16 cellular contexts compared by ENCODE assay signal in the genomic region with DNA sequence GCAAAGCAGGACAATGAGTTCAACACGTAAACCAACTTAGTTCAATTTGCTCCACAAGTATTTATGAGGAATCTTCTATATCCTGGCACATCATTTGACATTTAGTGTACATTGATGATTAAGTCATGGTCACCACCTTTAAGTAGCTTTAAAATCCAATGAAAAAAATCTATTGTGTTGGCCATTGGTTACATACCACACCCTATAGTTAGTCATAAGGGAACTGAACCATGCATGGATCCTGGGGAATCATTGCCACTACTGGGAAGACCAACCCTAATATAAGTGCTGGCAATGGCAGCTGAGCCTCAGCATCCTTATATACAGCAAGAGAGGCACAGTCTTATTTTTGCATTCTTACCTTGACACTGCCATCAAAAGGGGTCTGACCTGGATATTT.
DNase-seq lines count a peak whose midpoint lies in the region; ATAC-seq, FAIRE-seq and TF ChIP-seq lines count a peak whose summit lies in the region.
"Had no signal": no experiment of that assay in that cellular context is flagged by ENCODE, and none has a peak within 500 bp of the region (broad histone marks: within the 10 kb centered on the region; RNA-seq: fewer than 3 reads in every experiment).

No MANE protein-coding gene starts in this region.

- H3K36me3 ChIP-seq in bronchial epithelial cell (ENCODE audit: control insufficient read depth, insufficient read depth, low read length) (no peaks in the 10 kb centered on the region), mucosa of descending colon (ENCODE audit: low read depth) (no peaks in the 10 kb centered on the region)
- H3K36me3 ChIP-seq: BLaER1 had no signal

- H3K4me3 ChIP-seq in bronchial epithelial cell (ENCODE audit: low read depth, low read length) (no peak overlapping the region), mucosa of descending colon (no peak overlapping the region)
- H3K4me3 ChIP-seq: BLaER1, GM12878 had no signal

- ATAC-seq in mucosa of descending colon, result peak; percentile 28
- ATAC-seq: GM12878, HepG2 had no signal

- TF ChIP-seq CTCF in D721Med (IDR thresholded peaks at IDR 0.05; ENCODE audit: insufficient read depth, missing control alignments) (no peak), bronchial epithelial cell (IDR thresholded peaks at IDR 0.05; ENCODE audit: insufficient read depth, low read length, severe bottlenecking) (no peak), mucosa of descending colon (IDR thresholded peaks at IDR 0.05) (no peak)

- H3K9me3 ChIP-seq in mucosa of descending colon, result no peaks in the 10 kb centered on the region
- H3K9me3 ChIP-seq: BLaER1 had no signal

- no peak for DNase-seq in D721Med (ENCODE audit: insufficient read length, low spot score)
- DNase-seq in HT1080 (ENCODE audit: low read depth), result peak; percentile 52
- DNase-seq in bronchial epithelial cell (ENCODE audit: low read depth), result peak; percentile 58
- DNase-seq in mucosa of descending colon, result no peak
- DNase-seq in globus pallidus (ENCODE audit: low spot score), result no peak
- DNase-seq in cerebellar cortex (ENCODE audit: low spot score), result no peak
- no peak for DNase-seq in glomerular visceral epithelial cell (ENCODE audit: extremely low spot score)
- DNase-seq: 8988T; CD4-positive, alpha-beta memory T cell; DMS79 treated with DMSO at 0.1 percent for 48 hours; GOT3; H9 had no signal

- H3K4me1 ChIP-seq in mucosa of descending colon (ENCODE audit: low read depth), result no peaks in the 10 kb centered on the region

- FAIRE-seq in D721Med (lab: Jason Lieb, UNC) (peak; percentile 21), bronchial epithelial cell (lab: Jason Lieb, UNC) (no peak)
- FAIRE-seq: GM12878, GM19239, HepG2 had no signal

- H3K27me3 ChIP-seq in bronchial epithelial cell (ENCODE audit: control insufficient read depth, insufficient read depth, low read length), result no peaks in the 10 kb centered on the region
- H3K27me3 ChIP-seq: BLaER1 had no signal

- intact Hi-C loops in mucosa of descending colon (cut with DNase I, micrococcal nuclease), result no loop called here

Comparison
In these comparisons a context has a peak if more than half of its experiments do, and no peak if none do; other contexts are left out.
1. DNase-seq: peak in HT1080 (single experiment) and bronchial epithelial cell (single experiment); none in D721Med (single experiment), mucosa of descending colon (0 of 3), globus pallidus (single experiment), cerebellar cortex (single experiment) and glomerular visceral epithelial cell (single experiment).